ENCODE assay signal across 15 cellular contexts in the genomic region with DNA sequence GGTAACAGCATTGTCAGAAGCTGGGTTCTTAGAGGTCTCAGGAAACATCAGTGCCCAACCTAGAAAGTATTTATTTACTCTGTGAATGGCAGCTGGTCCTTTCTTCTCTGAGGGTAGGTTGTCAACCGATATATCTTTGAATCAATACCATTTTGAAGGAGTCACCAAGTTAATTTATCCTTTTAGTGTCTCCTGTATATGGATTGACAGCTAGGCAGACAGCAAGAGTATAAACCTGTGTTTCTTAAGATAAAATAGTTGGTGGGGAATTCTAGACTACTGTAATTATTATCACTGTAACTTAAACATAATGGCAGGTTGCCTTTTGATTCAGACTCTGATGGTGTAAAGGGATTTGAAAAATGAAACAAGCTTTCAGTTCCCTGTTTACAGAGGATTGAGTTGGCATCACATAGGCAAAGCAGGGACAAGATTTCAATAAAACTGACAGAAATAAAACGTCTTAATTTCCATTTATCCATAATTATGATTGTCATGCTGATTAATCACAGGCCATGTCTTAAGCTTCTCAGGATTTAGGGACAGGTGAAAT.
DNase-seq lines count a peak whose midpoint lies in the region; ATAC-seq and TF ChIP-seq lines count a peak whose summit lies in the region.
"Had no signal": no experiment of that assay in that cellular context is flagged by ENCODE, and none has a peak within 500 bp of the region (broad histone marks: within the 10 kb centered on the region; RNA-seq: fewer than 3 reads in every experiment).

No MANE protein-coding gene starts in this region.

- WGBS in right cardiac atrium: 84% methylated on average over 2 of the region's 2 CpGs
- 76 to 85% (median 82%) methylated on average over 2 of the region's 2 CpGs for WGBS in heart left ventricle, 4 donors

- H3K9ac ChIP-seq in OCI-LY3 (ENCODE audit: low read length): peak overlapping the region; percentile 27

- H3K4me3 ChIP-seq in OCI-LY3 (ENCODE audit: low read length) (peak overlapping the region; percentile 46), right cardiac atrium (ENCODE audit: low read length) (no peak overlapping the region), heart left ventricle (no peak overlapping the region)

- H2AFZ ChIP-seq in OCI-LY3 (ENCODE audit: low read depth, low read length): no peak overlapping the region

- no peaks in the 10 kb centered on the region for H3K79me2 ChIP-seq in OCI-LY3 (ENCODE audit: low read length)

- intact Hi-C loops in right cardiac atrium (cut with DNase I) (no loop called here), heart left ventricle (cut with DNase I) (no loop called here)

- H4K20me1 ChIP-seq in OCI-LY3 (ENCODE audit: insufficient read depth, low read length): no peaks in the 10 kb centered on the region

- no peak for TF ChIP-seq POLR2A in heart left ventricle (IDR thresholded peaks at IDR 0.05)

- H3K4me2 ChIP-seq in OCI-LY3 (ENCODE audit: low read length): peak overlapping the region; percentile 75

- H3K9me3 ChIP-seq in OCI-LY3 (ENCODE audit: insufficient read depth, low read length) (no peaks in the 10 kb centered on the region), right cardiac atrium (ENCODE audit: control insufficient read depth, low read length) (no peaks in the 10 kb centered on the region), heart left ventricle (peaks cover 0 to 3% (median 0%) of the 10 kb centered on the region in 12 donors)

- ATAC-seq in right cardiac atrium: no peak
- ATAC-seq in HG03439 (IDR thresholded peaks at IDR 0.05; ENCODE audit: unreplicated experiment): no peak
- ATAC-seq in heart left ventricle: no peak
- ATAC-seq: PC-3 had no signal

- DNase-seq in CD1c-positive myeloid dendritic cell (ENCODE audit: extremely low spot score) (peak; percentile 18), DMS53 treated with DMSO at 0.1 percent for 48 hours (lab: John Stamatoyannopoulos, UW; ENCODE audit: unreplicated experiment) (peak; percentile 8), MV-4-11 (lab: John Stamatoyannopoulos, UW) (peak; percentile 32), right cardiac atrium (no peak), heart left ventricle (no peak)
- DNase-seq: DMS79, NCI-H1092, NCI-H187, NCI-H2171, NCI-H524 treated with DMSO at 0.1 percent for 48 hours, PC-3 had no signal

- peak overlapping the region; percentile 66 for H3K27ac ChIP-seq in OCI-LY3 (ENCODE audit: low read length)
- no peak overlapping the region for H3K27ac ChIP-seq in right cardiac atrium (ENCODE audit: low read length)
- no peak overlapping the region for H3K27ac ChIP-seq in heart left ventricle
- H3K27ac ChIP-seq: C4-2B, RWPE1 had no signal

- H3K27me3 ChIP-seq in OCI-LY3 (ENCODE audit: low read depth, low read length) (no peaks in the 10 kb centered on the region), right cardiac atrium (ENCODE audit: control insufficient read depth, insufficient read depth) (no peaks in the 10 kb centered on the region), heart left ventricle (no peaks in the 10 kb centered on the region)

- TF ChIP-seq CTCF in OCI-LY3 (IDR thresholded peaks at IDR 0.05; ENCODE audit: low read depth, low read length): no peak
- no peak for TF ChIP-seq CTCF in heart left ventricle (IDR thresholded peaks at IDR 0.05)

- H3K4me1 ChIP-seq in OCI-LY3 (ENCODE audit: low read length) (peaks cover 22% of the 10 kb centered on the region), right cardiac atrium (ENCODE audit: control insufficient read depth, insufficient read depth, low read length) (peaks cover 1% of the 10 kb centered on the region), heart left ventricle (peaks cover 0 to 8% (median 0%) of the 10 kb centered on the region in 12 donors)

- peaks cover 8% of the 10 kb centered on the region for H3K36me3 ChIP-seq in OCI-LY3 (replicated peaks; ENCODE audit: low read depth, low read length)
- no peaks in the 10 kb centered on the region for H3K36me3 ChIP-seq in heart left ventricle

Comparison
In these comparisons a context has a peak if more than half of its experiments do, and no peak if none do; other contexts are left out.
1. DNase-seq: peak in CD1c-positive myeloid dendritic cell (single experiment), DMS53 treated with DMSO at 0.1 percent for 48 hours (single experiment) and MV-4-11 (single experiment); none in right cardiac atrium (0 of 3) and heart left ventricle (0 of 5).